1 cellular context compared by ENCODE assay signal in genomic region chr7:29883462-29884398, GRCh38.
TF ChIP-seq lines count a peak whose summit lies in the region.

No MANE protein-coding gene starts in this region.

TF ChIP-seq in SK-N-SH treated with all-trans-retinoic acid at 6 μM for 48 hours, 23 proteins besides CTCF, POLR2A, EP300 and RAD21 (continued from another document):
- TF ChIP-seq CREB5 (CRISPR knock-in tag; IDR thresholded peaks at IDR 0.05; ENCODE audit: low read depth) (no peak), OSR1 (CRISPR knock-in tag; IDR thresholded peaks at IDR 0.05) (no peak), CSDC2 (CRISPR knock-in tag; IDR thresholded peaks at IDR 0.05) (no peak), BACH2 (CRISPR knock-in tag; IDR thresholded peaks at IDR 0.05; ENCODE audit: borderline replicate concordance) (no peak), CSRNP3 (CRISPR knock-in tag; IDR thresholded peaks at IDR 0.05) (no peak), ZFP30 (CRISPR knock-in tag; IDR thresholded peaks at IDR 0.05) (no peak), ZNF70 (CRISPR knock-in tag; IDR thresholded peaks at IDR 0.05) (no peak)
TF ChIP-seq in SK-N-SH treated with all-trans-retinoic acid at 6 μM for 48 hours: peak in this region for 0.
